Comparison of ENCODE assay signal across 16 cellular contexts in genomic region chr2:67574230-67574629, GRCh38.
DNase-seq lines count a peak whose midpoint lies in the region; ATAC-seq and TF ChIP-seq lines count a peak whose summit lies in the region.
"Had no signal": no experiment of that assay in that cellular context is flagged by ENCODE, and none has a peak within 500 bp of the region (broad histone marks: within the 10 kb centered on the region; RNA-seq: fewer than 3 reads in every experiment).

No MANE protein-coding gene starts in this region.

- peak; percentile 51 for ATAC-seq in omental fat pad (ENCODE audit: low FRiP score)
- no peak for ATAC-seq in HG03460 (IDR thresholded peaks at IDR 0.05; ENCODE audit: unreplicated experiment)
- no peak for ATAC-seq in mucosa of descending colon
- ATAC-seq in GM21723 (IDR thresholded peaks at IDR 0.05; ENCODE audit: unreplicated experiment): no peak

- H3K9me3 ChIP-seq in BE2C: no peaks in the 10 kb centered on the region
- H3K9me3 ChIP-seq in mucosa of descending colon: no peaks in the 10 kb centered on the region

- CTCF ChIA-PET in Calu3 (lab: Charles Lee) (no interaction called here), RWPE1 (lab: Yijun Ruan, JAX) (no interaction called here)

- H3K36me3 ChIP-seq in BE2C (no peaks in the 10 kb centered on the region), mucosa of descending colon (ENCODE audit: low read depth) (no peaks in the 10 kb centered on the region)

- H3K9me3 Mint-ChIP-seq in Calu3 (ENCODE audit: low read depth, unreplicated experiment): peaks cover 9% of the 10 kb centered on the region
- H3K9me3 Mint-ChIP-seq: activated CD4-positive, alpha-beta T cell treated with anti-CD3 and anti-CD28 coated beads, Interleukin-2, amount 10 ng/mL, durations not matched to agents 24 days and 14 days had no signal

- peaks cover 17% of the 10 kb centered on the region for H3K36me3 Mint-ChIP-seq in Calu3 (ENCODE audit: insufficient read depth, unreplicated experiment)

- BruUV-seq in Calu3 (replicated peaks; lab: Mats Ljungman, UMichigan): no TSS peak

- no peak for TF ChIP-seq CTCF in Calu3 (IDR thresholded peaks at IDR 0.05; ENCODE audit: unreplicated experiment)
- TF ChIP-seq CTCF in RWPE1 (conservative IDR thresholded peaks at IDR 0.05; ENCODE audit: low read depth): no peak
- TF ChIP-seq CTCF in omental fat pad (IDR thresholded peaks at IDR 0.05): no peak
- no peak for TF ChIP-seq CTCF in BE2C (IDR thresholded peaks at IDR 0.05; ENCODE audit: low read depth, low read length)
- TF ChIP-seq CTCF in mucosa of descending colon (IDR thresholded peaks at IDR 0.05): no peak

- no peak for DNase-seq in Calu3
- peak; percentile 38 for DNase-seq in RWPE1 (ENCODE audit: low spot score)
- DNase-seq in epithelial cell of prostate (ENCODE audit: low read depth, low spot score): no peak
- DNase-seq in omental fat pad (ENCODE audit: low spot score): no peak
- DNase-seq in BE2C: no peak
- DNase-seq in mucosa of descending colon: no peak
- DNase-seq: activated CD4-positive, alpha-beta T cell treated with anti-CD3 and anti-CD28 coated beads, Interleukin-2, amount 10 ng/mL, durations not matched to agents 24 days and 14 days; activated T-cell treated with anti-CD3 and anti-CD28 coated beads, Interleukin-2, amount 50 U/mL, for 24 hours; amygdala; C1 segment of cervical spinal cord; DMS79; NCI-H774; occipital lobe; T1000 had no signal

- POLR2A ChIA-PET in RWPE1 (lab: Yijun Ruan, JAX; ENCODE audit: low non-redundant PET): no interaction called here

- no peak overlapping the region for H3K4me3 ChIP-seq in BE2C (ENCODE audit: low read depth, low read length)
- H3K4me3 ChIP-seq in mucosa of descending colon: no peak overlapping the region

- H3K27me3 ChIP-seq in BE2C: no peaks in the 10 kb centered on the region

- H3K27ac Mint-ChIP-seq in Calu3 (ENCODE audit: unreplicated experiment): peak overlapping the region; percentile 99
- H3K27ac Mint-ChIP-seq: activated CD4-positive, alpha-beta T cell treated with anti-CD3 and anti-CD28 coated beads, Interleukin-2, amount 10 ng/mL, durations not matched to agents 24 days and 14 days; activated T-cell treated with anti-CD3 and anti-CD28 coated beads, Interleukin-2, amount 50 U/mL, for 24 hours had no signal

- H3K27ac ChIP-seq in RWPE1 (no peak overlapping the region), epithelial cell of prostate (peak overlapping the region; percentile 67)

- H3K4me1 Mint-ChIP-seq in Calu3 (ENCODE audit: low read depth, unreplicated experiment): peaks cover 35% of the 10 kb centered on the region
- H3K4me1 Mint-ChIP-seq: activated CD4-positive, alpha-beta T cell treated with anti-CD3 and anti-CD28 coated beads, Interleukin-2, amount 10 ng/mL, durations not matched to agents 24 days and 14 days had no signal

- H3K27me3 Mint-ChIP-seq in Calu3 (ENCODE audit: unreplicated experiment): no peaks in the 10 kb centered on the region
- H3K27me3 Mint-ChIP-seq: activated CD4-positive, alpha-beta T cell treated with anti-CD3 and anti-CD28 coated beads, Interleukin-2, amount 10 ng/mL, durations not matched to agents 24 days and 14 days; activated T-cell treated with anti-CD3 and anti-CD28 coated beads, Interleukin-2, amount 50 U/mL, for 24 hours had no signal

- no peak overlapping the region for H3K4me3 Mint-ChIP-seq in Calu3 (ENCODE audit: low read depth, unreplicated experiment)
- H3K4me3 Mint-ChIP-seq: activated CD4-positive, alpha-beta T cell treated with anti-CD3 and anti-CD28 coated beads, Interleukin-2, amount 10 ng/mL, durations not matched to agents 24 days and 14 days; activated T-cell treated with anti-CD3 and anti-CD28 coated beads, Interleukin-2, amount 50 U/mL, for 24 hours had no signal

- H3K4me1 ChIP-seq in BE2C (no peaks in the 10 kb centered on the region), mucosa of descending colon (ENCODE audit: low read depth) (peaks cover 14% of the 10 kb centered on the region)

- intact Hi-C loops in Calu3 (cut with micrococcal nuclease; ENCODE audit: unreplicated experiment) (loop anchor here (5.0 kb wide), 1 partner anchor 87 kb away; no protein-coding TSS in a partner anchor), mucosa of descending colon (cut with DNase I, micrococcal nuclease) (no loop called here)
